8 cellular contexts compared by ENCODE assay signal in the genomic region with DNA sequence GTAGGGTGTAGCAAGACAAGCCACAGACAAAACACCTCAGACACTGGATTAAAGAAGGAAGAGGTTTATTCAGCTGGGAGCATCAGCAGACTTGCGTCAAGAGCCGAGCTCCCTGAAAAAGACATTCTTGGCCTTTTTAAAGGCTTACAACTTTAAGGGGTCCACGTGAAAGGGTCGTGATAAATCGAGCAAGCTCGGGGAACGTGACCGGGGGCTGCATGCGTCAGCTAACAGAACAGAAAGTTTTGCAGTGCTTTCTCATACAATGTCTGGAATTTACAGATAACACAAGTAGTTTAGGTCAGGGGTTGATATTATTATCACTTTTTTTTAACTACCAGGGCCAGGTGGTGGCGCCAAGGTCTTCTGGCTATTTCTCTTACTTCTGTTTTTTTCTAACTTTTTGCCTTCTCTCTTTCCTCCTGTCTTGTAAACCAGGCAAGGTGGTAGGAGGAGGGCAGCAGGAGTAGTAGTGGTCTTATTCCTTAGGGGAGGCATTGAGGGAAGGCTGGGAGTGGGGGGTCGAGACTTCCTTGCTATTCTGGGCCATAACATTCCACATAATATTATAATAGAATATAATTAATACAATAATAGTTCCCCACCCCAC. TPM values are rescaled to one million over a fixed set of nuclear protein-coding genes. Genes with fewer than 3 reads are reported as not detected.
DNase-seq lines count a peak whose midpoint lies in the region; ATAC-seq and TF ChIP-seq lines count a peak whose summit lies in the region.

No MANE protein-coding gene starts in this region.

- H3K27ac ChIP-seq in psoas muscle: peak overlapping the region; percentile 81

- no peak overlapping the region for H3K4me3 ChIP-seq in epithelial cell of esophagus (ENCODE audit: low read length)
- peak overlapping the region; percentile 57 for H3K4me3 ChIP-seq in psoas muscle

- ATAC-seq in psoas muscle (no peak), HG03432 (IDR thresholded peaks at IDR 0.05; ENCODE audit: unreplicated experiment) (no peak)

- H3K4me1 ChIP-seq in psoas muscle: peaks cover 16% of the 10 kb centered on the region

- DNase-seq in OCI-M2 (lab: John Stamatoyannopoulos, UW; ENCODE audit: unreplicated experiment) (peak; percentile 62), epithelial cell of esophagus (ENCODE audit: low read depth) (peak; percentile 30), psoas muscle (no peak), COLO829 (ENCODE audit: low spot score) (no peak), iPS-NIHi7 (ENCODE audit: extremely low spot score) (no peak), islet precursor cell (no peak)

- TF ChIP-seq CTCF in GM12872 (IDR thresholded peaks at IDR 0.05; ENCODE audit: insufficient read depth, low read depth, low read length): peak; percentile 41; the same call in 2 of the 3 replicates
- peak; percentile 16 for TF ChIP-seq CTCF in epithelial cell of esophagus (IDR thresholded peaks at IDR 0.05; ENCODE audit: insufficient read depth, low read depth, low read length, missing control alignments)
- no peak for TF ChIP-seq CTCF in psoas muscle (IDR thresholded peaks at IDR 0.05)

- no peaks in the 10 kb centered on the region for H3K9me3 ChIP-seq in psoas muscle

- H3K36me3 ChIP-seq in psoas muscle (ENCODE audit: insufficient read depth in 1 of 2, low read depth in 1 of 2): no peaks in the 10 kb centered on the region

- H3K27me3 ChIP-seq in psoas muscle (ENCODE audit: insufficient read depth in 3 of 3, low read length in 2 of 3): no peaks in the 10 kb centered on the region

- 67 to 71% (median 70%) methylated on average over 11 of the region's 11 CpGs for WGBS in psoas muscle, 3 donors

- intact Hi-C loops in psoas muscle (cut with DNase I): no loop called here

RNA-seq across cellular contexts. Expression of gene ALDH3B1, which starts 0.6 kb away (rescaled TPM):
- total RNA-seq in psoas muscle: 1 to 10 TPM; 1.7 to 3.3 (median 2.2) TPM
- polyA plus RNA-seq in psoas muscle: 1 to 10 TPM in 2 of 3 donors, under 1 TPM in 1; 0.83 to 1.8 (median 1.4) TPM

RNA-seq across cellular contexts. Expression of gene UNC93B1, which starts 5.6 kb away (rescaled TPM):
- 1 to 10 TPM; 3.8 to 5.2 (median 4.8) TPM for total RNA-seq in psoas muscle
- polyA plus RNA-seq in psoas muscle: 1 to 10 TPM; 1.9 to 5.9 (median 4.0) TPM

RNA-seq across cellular contexts. Expression of gene NDUFS8, which starts 21.0 kb away (rescaled TPM):
- 100 to 1,000 TPM; 204 to 328 (median 241) TPM for total RNA-seq in psoas muscle
- polyA plus RNA-seq in psoas muscle: 100 to 1,000 TPM; 193 to 390 (median 328) TPM

RNA-seq across cellular contexts. Expression of gene TCIRG1, which starts 29.3 kb away (rescaled TPM):
- total RNA-seq in psoas muscle: 10 to 100 TPM; 11.4 to 14.6 (median 12.7) TPM
- 10 to 100 TPM; 10.9 to 20.1 (median 11.8) TPM for polyA plus RNA-seq in psoas muscle

Comparison
In these comparisons a context has a peak if more than half of its experiments do, and no peak if none do; other contexts are left out.
1. DNase-seq: peak in OCI-M2 (single experiment) and epithelial cell of esophagus (single experiment); none in psoas muscle (0 of 2), COLO829 (single experiment), iPS-NIHi7 (single experiment) and islet precursor cell (single experiment).